ENCODE assay signal across 21 cellular contexts in the genomic region with DNA sequence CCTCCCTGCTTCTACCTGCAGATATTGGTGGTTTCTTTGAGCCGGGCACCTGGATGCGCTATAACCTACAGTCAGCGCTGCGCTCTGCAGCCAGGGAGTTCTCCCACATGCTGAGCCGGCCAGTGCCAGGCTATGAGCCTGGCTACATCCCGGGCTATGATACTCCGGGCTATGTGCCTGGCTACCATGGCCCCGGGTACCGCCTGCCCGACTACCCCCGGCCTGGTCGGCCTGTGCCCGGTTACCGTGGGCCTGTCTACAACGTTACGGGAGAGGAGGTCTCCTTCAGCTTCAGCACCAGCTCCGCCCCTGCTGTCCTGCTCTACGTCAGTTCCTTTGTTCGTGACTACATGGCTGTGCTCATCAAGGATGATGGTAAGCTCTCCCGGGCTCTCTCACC.
"Had no signal": no experiment of that assay in that cellular context is flagged by ENCODE, and none has a peak within 500 bp of the region (broad histone marks: within the 10 kb centered on the region; RNA-seq: fewer than 3 reads in every experiment).

No MANE protein-coding gene starts in this region.

- H3K9me3 Mint-ChIP-seq: activated B cell treated with CpG ODN at 0.5 μM for 24 hours; activated CD4-positive, alpha-beta memory T cell treated with anti-CD3 and anti-CD28 coated beads, Interleukin-2, amount 10 ng/mL, durations not matched to agents 7 days and 5 days; activated naive CD4-positive, alpha-beta T cell treated with anti-CD3 and anti-CD28 coated beads, Interleukin-2, amount 50 U/mL, for 72 hours; activated T-helper 17 cell treated with anti-CD3 and anti-CD28 coated beads, Interleukin-2, amount 50 U/mL, for 72 hours; brain; dendritic cell treated with granulocyte-macrophage colony-stimulating factor and Interleukin-4, amounts not matched to agents 40 ng/mL and 50 ng/mL, for 4 days; T-helper 1 cell treated with Interleukin-12 subunit alpha and Interleukin-12 subunit beta and Interleukin-4 antibody, amounts not matched to agents 30 μg/mL and 1 μg/mL, for 36 hours had no signal

- H3K27me3 ChIP-seq: testis had no signal

- H3K27ac Mint-ChIP-seq: activated B cell treated with CpG ODN at 0.5 μM for 24 hours; activated CD4-positive, alpha-beta memory T cell treated with anti-CD3 and anti-CD28 coated beads, Interleukin-2, amount 10 ng/mL, durations not matched to agents 7 days and 5 days; activated naive CD4-positive, alpha-beta T cell treated with anti-CD3 and anti-CD28 coated beads, Interleukin-2, amount 50 U/mL, for 72 hours; activated T-helper 17 cell treated with anti-CD3 and anti-CD28 coated beads, Interleukin-2, amount 50 U/mL, for 72 hours; brain; dendritic cell treated with granulocyte-macrophage colony-stimulating factor and Interleukin-4, amounts not matched to agents 40 ng/mL and 50 ng/mL, for 4 days; T-helper 1 cell treated with Interleukin-12 subunit alpha and Interleukin-12 subunit beta and Interleukin-4 antibody, amounts not matched to agents 30 μg/mL and 1 μg/mL, for 36 hours had no signal

- H3K36me3 Mint-ChIP-seq: activated naive CD4-positive, alpha-beta T cell treated with anti-CD3 and anti-CD28 coated beads, Interleukin-2, amount 50 U/mL, for 72 hours had no signal

- H3K4me1 Mint-ChIP-seq: activated B cell treated with CpG ODN at 0.5 μM for 24 hours; activated CD4-positive, alpha-beta memory T cell treated with anti-CD3 and anti-CD28 coated beads, Interleukin-2, amount 10 ng/mL, durations not matched to agents 7 days and 5 days; activated T-helper 17 cell treated with anti-CD3 and anti-CD28 coated beads, Interleukin-2, amount 50 U/mL, for 72 hours had no signal

- ATAC-seq: activated naive CD4-positive, alpha-beta T cell treated with anti-CD3 and anti-CD28 coated beads, Interleukin-2, amount 50 U/mL, for 72 hours; activated T-helper 17 cell treated with anti-CD3 and anti-CD28 coated beads, Interleukin-2, amount 50 U/mL, for 72 hours; sciatic nerve had no signal

- H3K9me3 ChIP-seq: testis had no signal

- DNase-seq: activated B cell treated with CpG ODN at 0.5 μM for 24 hours; activated CD4-positive, alpha-beta memory T cell treated with anti-CD3 and anti-CD28 coated beads, Interleukin-2, amount 10 ng/mL, durations not matched to agents 7 days and 5 days; activated CD4-positive, alpha-beta T cell treated with anti-CD3 and anti-CD28 coated beads for 48 hours; caudate nucleus; effector CD4-positive, alpha-beta T cell; foreskin fibroblast; hippocampal formation; mesenchymal stem cell; occipital lobe; small intestine; stimulated activated CD4-positive, alpha-beta T cell treated with anti-CD3 and anti-CD28 coated beads, Interleukin-15, amount 100 ng/mL, for 24 hours; stimulated activated naive CD4-positive, alpha-beta T cell; T1000; testis; trophoblast cell had no signal

- H3K4me3 ChIP-seq: testis had no signal

- H3K4me3 Mint-ChIP-seq: activated B cell treated with CpG ODN at 0.5 μM for 24 hours; activated CD4-positive, alpha-beta memory T cell treated with anti-CD3 and anti-CD28 coated beads, Interleukin-2, amount 10 ng/mL, durations not matched to agents 7 days and 5 days; activated T-helper 17 cell treated with anti-CD3 and anti-CD28 coated beads, Interleukin-2, amount 50 U/mL, for 72 hours; brain; dendritic cell treated with granulocyte-macrophage colony-stimulating factor and Interleukin-4, amounts not matched to agents 40 ng/mL and 50 ng/mL, for 4 days; T-helper 1 cell treated with Interleukin-12 subunit alpha and Interleukin-12 subunit beta and Interleukin-4 antibody, amounts not matched to agents 30 μg/mL and 1 μg/mL, for 36 hours had no signal

- H3K27ac ChIP-seq: testis had no signal

- H3K27me3 Mint-ChIP-seq: activated B cell treated with CpG ODN at 0.5 μM for 24 hours; activated T-helper 17 cell treated with anti-CD3 and anti-CD28 coated beads, Interleukin-2, amount 50 U/mL, for 72 hours; brain had no signal
